Comparison of ENCODE assay signal across 8 cellular contexts in genomic region chr4:120066525-120067333, GRCh38. TPM values are rescaled to one million over a fixed set of nuclear protein-coding genes. Genes with fewer than 3 reads are reported as not detected.
DNase-seq lines count a peak whose midpoint lies in the region; ATAC-seq and TF ChIP-seq lines count a peak whose summit lies in the region.

Gene MAD2L1 (minus strand): TSS chr4:120066848. CDS start chr4:120066734, 114 bp downstream.

- H3K27ac ChIP-seq in mucosa of rectum (ENCODE audit: low read depth in 2 of 2, low read length in 2 of 2) = peak within 1 kb of the TSS; percentile 94 to 96

- peaks cover 10 to 14% of the 10 kb centered on the region in 2 donors for H3K4me1 ChIP-seq in mucosa of rectum (ENCODE audit: control insufficient read depth in 2 of 2, insufficient read depth in 2 of 2, low read length in 2 of 2)

- peak; percentile 98 for DNase-seq in DMS153 treated with DMSO at 0.1 percent for 48 hours (lab: John Stamatoyannopoulos, UW; ENCODE audit: unreplicated experiment)
- peak; percentile 98 for DNase-seq in KBM-7
- DNase-seq in activated T-cell treated with anti-CD3 and anti-CD28 coated beads, Interleukin-2, amount 50 U/mL, for 24 hours = peak; percentile 98
- peak; percentile 98 to 99 for DNase-seq in erythroblast (lab: John Stamatoyannopoulos, UW)
- peak; percentile 98 for DNase-seq in stimulated activated CD8-positive, alpha-beta memory T cell treated with anti-CD3 and anti-CD28 coated beads, Interleukin-4, amount 100 ng/mL, for 48 hours

- H3K36me3 Mint-ChIP-seq in activated T-cell treated with anti-CD3 and anti-CD28 coated beads, Interleukin-2, amount 50 U/mL, for 24 hours (ENCODE audit: low read depth) = peaks cover 61% of the 10 kb centered on the region

- H3K9me3 ChIP-seq in mucosa of rectum (ENCODE audit: control insufficient read depth in 2 of 2, low read length in 2 of 2) = no peaks in the 10 kb centered on the region

- peak; percentile 92 for ATAC-seq in GM21717 (IDR thresholded peaks at IDR 0.05; ENCODE audit: unreplicated experiment)

- no peaks in the 10 kb centered on the region for H3K27me3 Mint-ChIP-seq in activated T-cell treated with anti-CD3 and anti-CD28 coated beads, Interleukin-2, amount 50 U/mL, for 24 hours

- peaks cover 67% of the 10 kb centered on the region for H3K4me1 Mint-ChIP-seq in activated T-cell treated with anti-CD3 and anti-CD28 coated beads, Interleukin-2, amount 50 U/mL, for 24 hours (ENCODE audit: low read depth)

- in situ Hi-C loops in KBM-7 (cut with MboI; ENCODE audit: low pct_unique_long_range_greater_than_20kb, low sequenced_read_pairs) = no loop called here

- peak within 1 kb of the TSS; percentile 87 to 96 for H3K9ac ChIP-seq in mucosa of rectum (ENCODE audit: low read depth in 1 of 2, low read length in 2 of 2)

- peak within 1 kb of the TSS; percentile 92 to 99 for H3K4me3 ChIP-seq in mucosa of rectum (ENCODE audit: low read length in 2 of 2)

- peak within 1 kb of the TSS; percentile 90 for H3K4me3 Mint-ChIP-seq in activated T-cell treated with anti-CD3 and anti-CD28 coated beads, Interleukin-2, amount 50 U/mL, for 24 hours

- H3K27ac Mint-ChIP-seq in activated T-cell treated with anti-CD3 and anti-CD28 coated beads, Interleukin-2, amount 50 U/mL, for 24 hours = peak within 1 kb of the TSS; percentile 100

- H3K36me3 ChIP-seq in mucosa of rectum (ENCODE audit: control insufficient read depth in 2 of 2, insufficient read depth in 2 of 2, low read length in 2 of 2) = no peaks in the 10 kb centered on the region

- H3K9me3 Mint-ChIP-seq in activated T-cell treated with anti-CD3 and anti-CD28 coated beads, Interleukin-2, amount 50 U/mL, for 24 hours = no peaks in the 10 kb centered on the region

- peak; percentile 99 for TF ChIP-seq POLR2A in erythroblast (IDR thresholded peaks at IDR 0.05; ENCODE audit: low read length)

- H3K27me3 ChIP-seq in mucosa of rectum (ENCODE audit: control insufficient read depth in 2 of 2, insufficient read depth in 2 of 2, low read length in 2 of 2) = no peaks in the 10 kb centered on the region

TF ChIP-seq in PFSK-1, 5 proteins besides CTCF, POLR2A, EP300 and RAD21:
- peak; percentile 93 for TF ChIP-seq POLR2AphosphoS5 (IDR thresholded peaks at IDR 0.05; ENCODE audit: low read depth, low read length)
- TF ChIP-seq REST (IDR thresholded peaks at IDR 0.05; ENCODE audit: insufficient read depth in 1 of 2, low read depth in 2 of 2, low read length in 2 of 2) = peak; percentile 66 to 74; a peak in 3 of 4 replicates
- no peak for TF ChIP-seq FOXP2 (optimal IDR thresholded peaks at IDR 0.05; ENCODE audit: borderline replicate concordance, extremely low read depth, extremely low read length, insufficient read depth)
- peak; percentile 69; the same call in 1 of the 2 replicates for TF ChIP-seq TAF1 (IDR thresholded peaks at IDR 0.05; ENCODE audit: borderline replicate concordance, insufficient read depth, low read length)
- peak; percentile 43; the same call in 1 of the 2 replicates for TF ChIP-seq SIN3A (IDR thresholded peaks at IDR 0.05; ENCODE audit: borderline replicate concordance, insufficient read depth, low read length)

RNA-seq across cellular contexts. Expression of gene MAD2L1, which starts in this region (rescaled TPM):
- polyA plus RNA-seq in PFSK-1 (2012; ENCODE audit: insufficient read length, low read depth) = 24.0 TPM

Comparison
In these comparisons a context has a peak if more than half of its experiments do, and no peak if none do; other contexts are left out.
1. Peak in every context shown above with its lines: DNase-seq, ATAC-seq, H3K4me3 ChIP-seq and H3K27ac ChIP-seq.